9 cellular contexts compared by ENCODE assay signal in genomic region chr1:202010042-202011015, GRCh38. TPM values are rescaled to one million over a fixed set of nuclear protein-coding genes. Genes with fewer than 3 reads are reported as not detected.
A peak's percentile ranks its signal among the peaks of the same experiment; 100 is the strongest.
DNase-seq lines count a peak whose midpoint lies in the region; ATAC-seq and TF ChIP-seq lines count a peak whose summit lies in the region.
"Had no signal": no experiment of that assay in that cellular context is flagged by ENCODE, and none has a peak within 500 bp of the region (broad histone marks: within the 10 kb centered on the region; RNA-seq: fewer than 3 reads in every experiment).

Gene ELF3, plus strand, starts transcription at chr1:202010587. Its CDS starts 550 bp downstream, at chr1:202011137.

- H3K27me3 Mint-ChIP-seq in activated CD4-positive, alpha-beta memory T cell treated with anti-CD3 and anti-CD28 coated beads for 36 hours = no peaks in the 10 kb centered on the region
- H3K27me3 Mint-ChIP-seq in CD14-positive monocyte (ENCODE audit: low read depth in 3 of 3) = peaks cover 0 to 2% (median 1%) of the 10 kb centered on the region in 3 donors

- ATAC-seq in GM18907 (IDR thresholded peaks at IDR 0.05; ENCODE audit: unreplicated experiment) (peak; percentile 84), HG02973 (IDR thresholded peaks at IDR 0.05; ENCODE audit: unreplicated experiment) (peak; percentile 57), esophagus mucosa (peak; percentile 79)

- no peaks in the 10 kb centered on the region for H3K36me3 Mint-ChIP-seq in activated CD4-positive, alpha-beta memory T cell treated with anti-CD3 and anti-CD28 coated beads for 36 hours
- peaks cover 26 to 54% of the 10 kb centered on the region in 2 donors for H3K36me3 Mint-ChIP-seq in CD14-positive monocyte

- H3K4me3 Mint-ChIP-seq in activated CD4-positive, alpha-beta memory T cell treated with anti-CD3 and anti-CD28 coated beads for 36 hours = no peak within 1 kb of the TSS
- no peak within 1 kb of the TSS for H3K4me3 Mint-ChIP-seq in CD14-positive monocyte
- H3K4me3 Mint-ChIP-seq: T-helper 1 cell treated with Interleukin-12 subunit alpha and Interleukin-12 subunit beta and Interleukin-4 antibody, amounts not matched to agents 30 μg/mL and 1 μg/mL, for 36 hours had no signal

- DNase-seq in NCI-H2196 (lab: John Stamatoyannopoulos, UW; ENCODE audit: unreplicated experiment) (peak; percentile 96), CD14-positive monocyte (ENCODE audit: low spot score) (no peak)
- DNase-seq in activated naive CD4-positive, alpha-beta T cell treated with anti-CD3 and anti-CD28 coated beads, Interleukin-2, amount 50 U/mL, for 16 hours = no peak
- DNase-seq in activated CD4-positive, alpha-beta memory T cell treated with anti-CD3 and anti-CD28 coated beads for 36 hours = no peak

- H3K9me3 Mint-ChIP-seq in activated CD4-positive, alpha-beta memory T cell treated with anti-CD3 and anti-CD28 coated beads for 36 hours = no peaks in the 10 kb centered on the region
- no peaks in the 10 kb centered on the region for H3K9me3 Mint-ChIP-seq in CD14-positive monocyte
- H3K9me3 Mint-ChIP-seq: T-helper 1 cell treated with Interleukin-12 subunit alpha and Interleukin-12 subunit beta and Interleukin-4 antibody, amounts not matched to agents 30 μg/mL and 1 μg/mL, for 36 hours had no signal

- no peaks in the 10 kb centered on the region for H3K4me1 Mint-ChIP-seq in activated CD4-positive, alpha-beta memory T cell treated with anti-CD3 and anti-CD28 coated beads for 36 hours (ENCODE audit: low read depth)
- no peaks in the 10 kb centered on the region for H3K4me1 Mint-ChIP-seq in CD14-positive monocyte

- TF ChIP-seq CTCF in CD14-positive monocyte (IDR thresholded peaks at IDR 0.05) = no peak

- intact Hi-C loops in activated CD4-positive, alpha-beta memory T cell treated with anti-CD3 and anti-CD28 coated beads for 36 hours (cut with micrococcal nuclease) = no loop called here
- intact Hi-C loops in CD14-positive monocyte (cut with micrococcal nuclease) = no loop called here

- peak within 1 kb of the TSS in 13 of 21 experiments; percentile 1 to 78 (median 41) for H3K27ac ChIP-seq in skin epidermis

- CTCF ChIA-PET in activated CD4-positive, alpha-beta memory T cell treated with anti-CD3 and anti-CD28 coated beads for 36 hours (lab: Charles Lee) = interaction anchor here (0.5 to 2.0 kb wide), 10 partner anchors 9 to 177 kb away, joined by 3 to 7 read pairs (median 4); no protein-coding TSS in a partner anchor

- POLR2A ChIA-PET in activated CD4-positive, alpha-beta memory T cell treated with anti-CD3 and anti-CD28 coated beads for 36 hours (lab: Charles Lee) = no interaction called here

- H3K27ac Mint-ChIP-seq in activated CD4-positive, alpha-beta memory T cell treated with anti-CD3 and anti-CD28 coated beads for 36 hours = no peak within 1 kb of the TSS
- H3K27ac Mint-ChIP-seq in CD14-positive monocyte = peak within 1 kb of the TSS in 1 of 7 donors; percentile 13
- H3K27ac Mint-ChIP-seq: T-helper 1 cell treated with Interleukin-12 subunit alpha and Interleukin-12 subunit beta and Interleukin-4 antibody, amounts not matched to agents 30 μg/mL and 1 μg/mL, for 36 hours had no signal

- H3K4me3 ChIP-seq in skin epidermis = peak within 1 kb of the TSS in 3 of 7 experiments; percentile 9 to 41 (median 10)

RNA-seq across cellular contexts. Expression of gene ELF3, which starts in this region (rescaled TPM):
- 391 TPM for total RNA-seq in esophagus mucosa
- under 1 TPM; 0.12 to 0.46 TPM for total RNA-seq in activated CD4-positive, alpha-beta memory T cell treated with anti-CD3 and anti-CD28 coated beads for 36 hours
- polyA plus RNA-seq in CD14-positive monocyte = not detected

Comparison
In these comparisons a context has a peak if more than half of its experiments do, and no peak if none do; other contexts are left out.
1. RNA of gene ELF3 (total RNA-seq): 391 TPM in esophagus mucosa (single experiment); 0.12 to 0.46 TPM in activated CD4-positive, alpha-beta memory T cell treated with anti-CD3 and anti-CD28 coated beads for 36 hours; every median in the first group is over 100 times any median in the second.
2. Peak in every context shown above with its lines, with median percentiles within 50 percentile points of each other: ATAC-seq.